Comparison of ENCODE assay signal across 9 cellular contexts in the genomic region with DNA sequence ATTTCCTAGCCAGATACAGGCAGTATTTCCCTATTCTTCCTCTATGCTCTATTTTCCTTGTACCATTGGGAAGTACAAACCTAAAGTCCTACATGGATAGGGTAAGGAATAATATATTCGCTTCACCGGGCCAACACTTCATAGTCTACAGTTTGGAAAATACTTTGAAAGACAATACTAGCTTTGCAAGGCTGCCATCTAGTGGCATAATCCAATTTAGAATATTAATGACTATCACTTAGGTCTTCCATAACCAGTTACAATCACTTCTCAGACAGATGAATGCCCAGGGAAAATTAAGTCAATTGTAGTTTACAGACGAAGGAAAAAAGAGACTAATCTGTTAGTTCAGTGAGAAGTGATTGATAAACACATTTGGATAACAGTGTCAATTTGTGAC.
A peak's percentile ranks its signal among the peaks of the same experiment; 100 is the strongest.
DNase-seq lines count a peak whose midpoint lies in the region; ATAC-seq and TF ChIP-seq lines count a peak whose summit lies in the region.
"Had no signal": no experiment of that assay in that cellular context is flagged by ENCODE, and none has a peak within 500 bp of the region (broad histone marks: within the 10 kb centered on the region; RNA-seq: fewer than 3 reads in every experiment).

No MANE protein-coding gene starts in this region.

- no peak for ATAC-seq in right cardiac atrium
- no peak for ATAC-seq in natural killer cell treated with Interleukin-12 subunit alpha and Interleukin-12 subunit beta and Interleukin-15 and Interleukin-18, amount 100 ng/mL, for 72 hours

- no peak overlapping the region for H3K4me3 Mint-ChIP-seq in activated T-cell treated with anti-CD3 and anti-CD28 coated beads, Interleukin-2, amount 50 U/mL, for 24 hours
- H3K4me3 Mint-ChIP-seq in natural killer cell treated with Interleukin-12 subunit alpha and Interleukin-12 subunit beta and Interleukin-15 and Interleukin-18, amount 100 ng/mL, for 72 hours: no peak overlapping the region
- H3K4me3 Mint-ChIP-seq: activated naive CD8-positive, alpha-beta T cell treated with anti-CD3 and anti-CD28 coated beads, Interleukin-2, amount 10 ng/mL, durations not matched to agents 7 days and 5 days had no signal

- H2AFZ ChIP-seq in KMS-11 (ENCODE audit: low read depth): no peak overlapping the region

- H3K36me3 ChIP-seq in right atrium auricular region: no peaks in the 10 kb centered on the region
- no peaks in the 10 kb centered on the region for H3K36me3 ChIP-seq in KMS-11 (ENCODE audit: insufficient read depth)

- no peaks in the 10 kb centered on the region for H3K9me3 ChIP-seq in right atrium auricular region
- H3K9me3 ChIP-seq in right cardiac atrium (ENCODE audit: control insufficient read depth, low read length): no peaks in the 10 kb centered on the region

- H3K27me3 Mint-ChIP-seq in activated T-cell treated with anti-CD3 and anti-CD28 coated beads, Interleukin-2, amount 50 U/mL, for 24 hours: peaks cover 22% of the 10 kb centered on the region
- H3K27me3 Mint-ChIP-seq in natural killer cell treated with Interleukin-12 subunit alpha and Interleukin-12 subunit beta and Interleukin-15 and Interleukin-18, amount 100 ng/mL, for 72 hours: peaks cover 0 to 8% of the 10 kb centered on the region in 2 donors
- H3K27me3 Mint-ChIP-seq: activated naive CD8-positive, alpha-beta T cell treated with anti-CD3 and anti-CD28 coated beads, Interleukin-2, amount 10 ng/mL, durations not matched to agents 7 days and 5 days had no signal

- 16% methylated on average over 3 of the region's 3 CpGs for WGBS in right cardiac atrium

- no peaks in the 10 kb centered on the region for H3K79me2 ChIP-seq in KMS-11 (ENCODE audit: insufficient read depth, low read depth)

- H3K4me1 Mint-ChIP-seq in activated T-cell treated with anti-CD3 and anti-CD28 coated beads, Interleukin-2, amount 50 U/mL, for 24 hours (ENCODE audit: low read depth): no peaks in the 10 kb centered on the region
- H3K4me1 Mint-ChIP-seq in natural killer cell treated with Interleukin-12 subunit alpha and Interleukin-12 subunit beta and Interleukin-15 and Interleukin-18, amount 100 ng/mL, for 72 hours (ENCODE audit: low read depth in 2 of 2): no peaks in the 10 kb centered on the region
- H3K4me1 Mint-ChIP-seq: activated naive CD8-positive, alpha-beta T cell treated with anti-CD3 and anti-CD28 coated beads, Interleukin-2, amount 10 ng/mL, durations not matched to agents 7 days and 5 days had no signal

- intact Hi-C loops in right cardiac atrium (cut with DNase I): no loop called here

- H3K4me1 ChIP-seq in right atrium auricular region: no peaks in the 10 kb centered on the region
- H3K4me1 ChIP-seq in right cardiac atrium (ENCODE audit: control insufficient read depth, insufficient read depth, low read length): no peaks in the 10 kb centered on the region
- no peaks in the 10 kb centered on the region for H3K4me1 ChIP-seq in KMS-11 (ENCODE audit: low read depth, poor library complexity, severe bottlenecking)

- no peak overlapping the region for H3K27ac ChIP-seq in right atrium auricular region
- no peak overlapping the region for H3K27ac ChIP-seq in right cardiac atrium (ENCODE audit: low read length)
- H3K27ac ChIP-seq in KMS-11: no peak overlapping the region
- H3K27ac ChIP-seq in VCaP: no peak overlapping the region

- H3K27ac Mint-ChIP-seq in activated T-cell treated with anti-CD3 and anti-CD28 coated beads, Interleukin-2, amount 50 U/mL, for 24 hours: no peak overlapping the region
- H3K27ac Mint-ChIP-seq in natural killer cell treated with Interleukin-12 subunit alpha and Interleukin-12 subunit beta and Interleukin-15 and Interleukin-18, amount 100 ng/mL, for 72 hours: no peak overlapping the region
- H3K27ac Mint-ChIP-seq: activated naive CD8-positive, alpha-beta T cell treated with anti-CD3 and anti-CD28 coated beads, Interleukin-2, amount 10 ng/mL, durations not matched to agents 7 days and 5 days had no signal

- H3K4me2 ChIP-seq in KMS-11: no peak overlapping the region

- no peaks in the 10 kb centered on the region for H3K27me3 ChIP-seq in right atrium auricular region
- H3K27me3 ChIP-seq in right cardiac atrium (ENCODE audit: control insufficient read depth, insufficient read depth): no peaks in the 10 kb centered on the region
- no peaks in the 10 kb centered on the region for H3K27me3 ChIP-seq in KMS-11 (ENCODE audit: insufficient read depth, low read depth)

- DNase-seq in right atrium auricular region (ENCODE audit: low spot score): no peak
- DNase-seq in right cardiac atrium: no peak
- DNase-seq in kidney tubule cell (ENCODE audit: low spot score): peak; percentile 50
- no peak for DNase-seq in activated T-cell treated with anti-CD3 and anti-CD28 coated beads, Interleukin-2, amount 50 U/mL, for 24 hours
- no peak for DNase-seq in effector CD8-positive, alpha-beta T cell (lab: John Stamatoyannopoulos, UW)
- DNase-seq in natural killer cell treated with Interleukin-12 subunit alpha and Interleukin-12 subunit beta and Interleukin-15 and Interleukin-18, amount 100 ng/mL, for 72 hours (ENCODE audit: low spot score): no peak
- DNase-seq: activated naive CD8-positive, alpha-beta T cell treated with anti-CD3 and anti-CD28 coated beads, Interleukin-2, amount 10 ng/mL, durations not matched to agents 7 days and 5 days had no signal

- TF ChIP-seq CTCF in right atrium auricular region (IDR thresholded peaks at IDR 0.05) (peak; percentile 31 to 73), KMS-11 (conservative IDR thresholded peaks at IDR 0.05; ENCODE audit: low read depth, low read length) (peak; percentile 56), VCaP (conservative IDR thresholded peaks at IDR 0.05) (peak; percentile 74)

- no peaks in the 10 kb centered on the region for H4K20me1 ChIP-seq in KMS-11 (ENCODE audit: insufficient read depth)

- no peak overlapping the region for H3K9ac ChIP-seq in KMS-11

- no peaks in the 10 kb centered on the region for H3K36me3 Mint-ChIP-seq in activated T-cell treated with anti-CD3 and anti-CD28 coated beads, Interleukin-2, amount 50 U/mL, for 24 hours (ENCODE audit: low read depth)
- no peaks in the 10 kb centered on the region for H3K36me3 Mint-ChIP-seq in natural killer cell treated with Interleukin-12 subunit alpha and Interleukin-12 subunit beta and Interleukin-15 and Interleukin-18, amount 100 ng/mL, for 72 hours
- H3K36me3 Mint-ChIP-seq: activated naive CD8-positive, alpha-beta T cell treated with anti-CD3 and anti-CD28 coated beads, Interleukin-2, amount 10 ng/mL, durations not matched to agents 7 days and 5 days had no signal

- no peaks in the 10 kb centered on the region for H3K9me3 Mint-ChIP-seq in activated T-cell treated with anti-CD3 and anti-CD28 coated beads, Interleukin-2, amount 50 U/mL, for 24 hours
- H3K9me3 Mint-ChIP-seq in natural killer cell treated with Interleukin-12 subunit alpha and Interleukin-12 subunit beta and Interleukin-15 and Interleukin-18, amount 100 ng/mL, for 72 hours: no peaks in the 10 kb centered on the region
- H3K9me3 Mint-ChIP-seq: activated naive CD8-positive, alpha-beta T cell treated with anti-CD3 and anti-CD28 coated beads, Interleukin-2, amount 10 ng/mL, durations not matched to agents 7 days and 5 days had no signal

- H3K4me3 ChIP-seq in right atrium auricular region: no peak overlapping the region
- H3K4me3 ChIP-seq in right cardiac atrium (ENCODE audit: low read length): no peak overlapping the region
- H3K4me3 ChIP-seq in KMS-11 (IDR thresholded peaks at IDR 0.05; ENCODE audit: insufficient read depth, low read depth, low read length): no peak overlapping the region
